8 cellular contexts compared by ENCODE assay signal in genomic region chr4:24408640-24409039, GRCh38.
"Had no signal": no experiment of that assay in that cellular context is flagged by ENCODE, and none has a peak within 500 bp of the region (broad histone marks: within the 10 kb centered on the region; RNA-seq: fewer than 3 reads in every experiment).

No MANE protein-coding gene starts in this region.

- H3K9me3 Mint-ChIP-seq: IgD-negative memory B cell had no signal

- H3K27ac ChIP-seq: HL-60, KMS-11 had no signal

- H3K36me3 Mint-ChIP-seq: IgD-negative memory B cell had no signal

- DNase-seq: IMR-90, KBM-7, KG1 had no signal

- H3K27me3 Mint-ChIP-seq: IgD-negative memory B cell had no signal

- H3K27ac Mint-ChIP-seq: IgD-negative memory B cell had no signal

- H3K4me2 ChIP-seq: KMS-11 had no signal

- ATAC-seq: K562 had no signal

- FAIRE-seq: HTR-8/SVneo, K562 had no signal

- H3K4me3 Mint-ChIP-seq: IgD-negative memory B cell had no signal

- H3K4me3 ChIP-seq: K562 had no signal

- H3K9ac ChIP-seq: KMS-11 had no signal
